10 cellular contexts compared by ENCODE assay signal in the genomic region with DNA sequence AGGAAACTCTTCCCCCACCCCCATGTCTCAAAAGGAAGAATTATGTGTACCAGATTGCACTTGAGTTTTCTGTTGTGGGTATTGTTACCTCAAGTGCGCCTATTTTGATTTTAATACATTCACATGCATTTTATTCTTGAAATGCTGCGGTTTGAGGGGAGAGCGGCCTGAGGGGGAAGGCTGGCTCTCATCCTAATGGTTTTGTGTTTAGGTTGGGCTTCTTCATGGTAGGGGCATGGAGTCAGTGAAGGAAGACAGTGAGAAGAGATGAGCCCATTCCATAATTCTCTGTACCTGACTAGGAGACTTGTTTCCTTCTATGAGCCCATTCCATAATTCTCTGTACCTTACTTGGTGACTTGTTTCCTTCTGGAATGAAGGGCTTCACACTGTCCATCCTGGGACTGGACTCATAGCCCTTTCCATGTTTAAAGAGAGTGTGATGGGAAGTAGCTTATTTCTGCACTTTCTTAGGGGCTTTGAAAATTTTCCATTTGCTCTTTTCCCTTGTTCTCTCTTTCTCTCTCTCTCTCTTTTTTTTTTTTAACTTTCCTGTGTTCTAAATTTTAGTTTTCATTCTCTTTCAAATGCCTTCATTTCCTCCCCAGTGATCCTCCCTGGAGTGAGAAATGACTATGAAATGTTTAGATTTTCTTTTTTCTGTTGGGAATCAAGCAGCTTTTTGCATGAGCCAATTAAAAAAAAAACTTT. TPM values are rescaled to one million over a fixed set of nuclear protein-coding genes. Genes with fewer than 3 reads are reported as not detected.
A peak's percentile ranks its signal among the peaks of the same experiment; 100 is the strongest.
DNase-seq lines count a peak whose midpoint lies in the region; ATAC-seq and TF ChIP-seq lines count a peak whose summit lies in the region.
"Had no signal": no experiment of that assay in that cellular context is flagged by ENCODE, and none has a peak within 500 bp of the region (broad histone marks: within the 10 kb centered on the region; RNA-seq: fewer than 3 reads in every experiment).

No MANE protein-coding gene starts in this region.

- TF ChIP-seq CTCF in endothelial cell (IDR thresholded peaks at IDR 0.05; ENCODE audit: unreplicated experiment) (no peak), prostate gland (IDR thresholded peaks at IDR 0.05) (no peak), mucosa of descending colon (IDR thresholded peaks at IDR 0.05) (no peak)

- no peak overlapping the region for H3K27ac Mint-ChIP-seq in IgD-negative memory B cell
- peak overlapping the region; percentile 65 for H3K27ac Mint-ChIP-seq in endothelial cell (ENCODE audit: unreplicated experiment)

- H3K4me3 ChIP-seq in prostate gland = peak overlapping the region in 1 of 2 donors; percentile 75
- no peak overlapping the region for H3K4me3 ChIP-seq in mucosa of descending colon

- H3K9me3 ChIP-seq in prostate gland (no peaks in the 10 kb centered on the region), mucosa of descending colon (no peaks in the 10 kb centered on the region)
- H3K9me3 ChIP-seq: neutrophil had no signal

- H3K36me3 ChIP-seq in prostate gland (no peaks in the 10 kb centered on the region), mucosa of descending colon (ENCODE audit: low read depth) (no peaks in the 10 kb centered on the region)
- H3K36me3 ChIP-seq: neutrophil had no signal

- no peaks in the 10 kb centered on the region for H3K36me3 Mint-ChIP-seq in IgD-negative memory B cell
- peaks cover 4% of the 10 kb centered on the region for H3K36me3 Mint-ChIP-seq in endothelial cell (ENCODE audit: low read depth, unreplicated experiment)

- H3K4me3 Mint-ChIP-seq in IgD-negative memory B cell (peak overlapping the region in 3 of 4 donors; percentile 80 to 89 (median 82)), endothelial cell (ENCODE audit: unreplicated experiment) (peak overlapping the region; percentile 92)

- DNase-seq in DMS 273 (lab: John Stamatoyannopoulos, UW; ENCODE audit: unreplicated experiment) = peak; percentile 55
- no peak for DNase-seq in DMS 273 treated with DMSO at 0.1 percent for 48 hours (lab: John Stamatoyannopoulos, UW)
- DNase-seq in endothelial cell (ENCODE audit: low spot score) = no peak
- DNase-seq in prostate gland (ENCODE audit: low spot score) = no peak
- DNase-seq in mucosa of descending colon = no peak
- DNase-seq in NCI-H446 (lab: John Stamatoyannopoulos, UW) = no peak
- DNase-seq: 8988T had no signal

- peaks cover 2 to 14% (median 11%) of the 10 kb centered on the region in 3 donors for H3K4me1 Mint-ChIP-seq in IgD-negative memory B cell
- peaks cover 24% of the 10 kb centered on the region for H3K4me1 Mint-ChIP-seq in endothelial cell (ENCODE audit: unreplicated experiment)

- no peaks in the 10 kb centered on the region for H3K27me3 ChIP-seq in prostate gland (replicated peaks; ENCODE audit: insufficient read depth)

- ATAC-seq in GM21717 (IDR thresholded peaks at IDR 0.05; ENCODE audit: unreplicated experiment) (no peak), mucosa of descending colon (no peak)

- H3K27me3 Mint-ChIP-seq in IgD-negative memory B cell = peaks cover 24% of the 10 kb centered on the region
- H3K27me3 Mint-ChIP-seq in endothelial cell (ENCODE audit: unreplicated experiment) = peaks cover 24% of the 10 kb centered on the region

- peak overlapping the region; percentile 91 to 92 for H3K27ac ChIP-seq in prostate gland
- H3K27ac ChIP-seq: neutrophil had no signal

- TF ChIP-seq POLR2A in prostate gland (IDR thresholded peaks at IDR 0.05) = no peak

- no peaks in the 10 kb centered on the region for H3K9me3 Mint-ChIP-seq in IgD-negative memory B cell
- no peaks in the 10 kb centered on the region for H3K9me3 Mint-ChIP-seq in endothelial cell (ENCODE audit: unreplicated experiment)

- 79% methylated on average over 3 of the region's 3 CpGs for WGBS in prostate gland

- H3K4me1 ChIP-seq in prostate gland (replicated peaks) = peaks cover 2% of the 10 kb centered on the region
- H3K4me1 ChIP-seq in mucosa of descending colon (ENCODE audit: low read depth) = no peaks in the 10 kb centered on the region

- intact Hi-C loops in prostate gland (cut with DNase I) = loop anchor here (2.0 to 5.0 kb wide), 2 partner anchors 57 to 83 kb away; no protein-coding TSS in a partner anchor
- intact Hi-C loops in mucosa of descending colon (cut with DNase I, micrococcal nuclease) = no loop called here

RNA-seq across cellular contexts. Expression of a gene that starts 1.9 kb away (rescaled TPM):
- 0.38 TPM for polyA plus RNA-seq in IgD-negative memory B cell
- total RNA-seq in endothelial cell (ENCODE audit: unreplicated experiment) = 39.7 TPM
- total RNA-seq in prostate gland = 10 to 100 TPM; 46.5 to 63.1 TPM
- total RNA-seq in mucosa of descending colon = 10 to 100 TPM; 27.1 to 72.8 (median 47.9) TPM
